ENCODE assay signal across 1 cellular context in genomic region chr7:149497467-149498261, GRCh38.
TF ChIP-seq lines count a peak whose summit lies in the region.

ZNF746 (minus strand) TSS chr7:149497809; CDS start chr7:149497536, 273 bp downstream.

TF ChIP-seq in WTC11, 78 proteins besides CTCF, POLR2A, EP300 and RAD21 (continued from another document):
- TF ChIP-seq PRDM15 (CRISPR knock-in tag; IDR thresholded peaks at IDR 0.05) (no peak), SMAD4 (CRISPR knock-in tag; IDR thresholded peaks at IDR 0.05) (no peak), FOXP4 (CRISPR knock-in tag; IDR thresholded peaks at IDR 0.05) (peak; percentile 64; the same call in 1 of the 2 replicates), RORB (CRISPR knock-in tag; IDR thresholded peaks at IDR 0.05) (no peak), ATF6 (CRISPR knock-in tag; IDR thresholded peaks at IDR 0.05) (no peak), CREM (CRISPR knock-in tag; IDR thresholded peaks at IDR 0.05) (peak; percentile 26; the same call in 1 of the 2 replicates), NFYB (CRISPR knock-in tag; conservative IDR thresholded peaks at IDR 0.05; ENCODE audit: low read depth) (0 out of 2 replicates have a peak, but pooled peaks have one; percentile 7), FOXJ3 (CRISPR knock-in tag; IDR thresholded peaks at IDR 0.05; ENCODE audit: borderline replicate concordance) (no peak), ZNF317 (CRISPR knock-in tag; IDR thresholded peaks at IDR 0.05; ENCODE audit: borderline replicate concordance, low read depth) (no peak), KAT7 (CRISPR knock-in tag; IDR thresholded peaks at IDR 0.05; ENCODE audit: borderline replicate concordance) (0 out of 2 replicates have a peak, but pooled peaks have one; percentile 30), NR2C2 (CRISPR knock-in tag; IDR thresholded peaks at IDR 0.05) (no peak)
